In genomic region chr11:134230339-134230738, GRCh38 we compare ENCODE assay signal across 2 cellular contexts.
TF ChIP-seq lines count a peak whose summit lies in the region.

No MANE protein-coding gene starts in this region.

TF ChIP-seq in GM12891, 5 proteins besides CTCF, POLR2A, EP300 and RAD21:
- TF ChIP-seq TAF1 (IDR thresholded peaks at IDR 0.05; ENCODE audit: low read depth, low read length) = no peak
- TF ChIP-seq SPI1 (IDR thresholded peaks at IDR 0.05; ENCODE audit: low read depth, low read length) = no peak
- TF ChIP-seq POLR2AphosphoS5 (IDR thresholded peaks at IDR 0.05; ENCODE audit: low read depth, low read length) = no peak
- TF ChIP-seq POU2F2 (IDR thresholded peaks at IDR 0.05; ENCODE audit: low read depth, low read length) = no peak
- TF ChIP-seq PAX5 (IDR thresholded peaks at IDR 0.05; ENCODE audit: insufficient read depth, low read length, severe bottlenecking) = no peak

TF ChIP-seq in K562, 482 proteins besides CTCF, POLR2A, EP300 and RAD21:
- TF ChIP-seq, protein P1, sequence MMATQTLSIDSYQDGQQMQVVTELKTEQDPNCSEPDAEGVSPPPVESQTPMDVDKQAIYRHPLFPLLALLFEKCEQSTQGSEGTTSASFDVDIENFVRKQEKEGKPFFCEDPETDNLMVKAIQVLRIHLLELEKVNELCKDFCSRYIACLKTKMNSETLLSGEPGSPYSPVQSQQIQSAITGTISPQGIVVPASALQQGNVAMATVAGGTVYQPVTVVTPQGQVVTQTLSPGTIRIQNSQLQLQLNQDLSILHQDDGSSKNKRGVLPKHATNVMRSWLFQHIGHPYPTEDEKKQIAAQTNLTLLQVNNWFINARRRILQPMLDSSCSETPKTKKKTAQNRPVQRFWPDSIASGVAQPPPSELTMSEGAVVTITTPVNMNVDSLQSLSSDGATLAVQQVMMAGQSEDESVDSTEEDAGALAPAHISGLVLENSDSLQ (IDR thresholded peaks at IDR 0.05) = 0 out of 2 replicates have a peak, but pooled peaks have one; percentile 8
- TF ChIP-seq PHF8 (IDR thresholded peaks at IDR 0.05; ENCODE audit: borderline replicate concordance, low read length) = no peak
